8 cellular contexts compared by ENCODE assay signal in genomic region chr17:7989781-7990655, GRCh38. TPM values are rescaled to one million over a fixed set of nuclear protein-coding genes. Genes with fewer than 3 reads are reported as not detected.
A peak's percentile ranks its signal among the peaks of the same experiment; 100 is the strongest.
DNase-seq lines count a peak whose midpoint lies in the region; ATAC-seq, FAIRE-seq and TF ChIP-seq lines count a peak whose summit lies in the region.

No MANE protein-coding gene starts in this region.

- FAIRE-seq in RCC 7860 (lab: Jason Lieb, UNC), result no peak

- TF ChIP-seq CTCF in fibroblast of pulmonary artery (IDR thresholded peaks at IDR 0.05; ENCODE audit: low read length, missing control alignments) (peak; percentile 84), nephron (IDR thresholded peaks at IDR 0.05; ENCODE audit: unreplicated experiment in 3 of 3) (peak; percentile 94 to 96 (median 96))

- H3K4me3 Mint-ChIP-seq in IgD-negative memory B cell (peak overlapping the region; percentile 76 to 94 (median 85)), nephron (peak overlapping the region; percentile 74 to 83 (median 75))
- peak overlapping the region; percentile 94 for H3K4me3 Mint-ChIP-seq in activated T-helper 17 cell treated with anti-CD3 and anti-CD28 coated beads, Interleukin-2, amount 50 U/mL, for 72 hours

- ATAC-seq in GM19452 (IDR thresholded peaks at IDR 0.05; ENCODE audit: unreplicated experiment), result peak; percentile 80
- ATAC-seq in activated T-helper 17 cell treated with anti-CD3 and anti-CD28 coated beads, Interleukin-2, amount 50 U/mL, for 72 hours (replicated peaks), result peak; percentile 94
- peak; percentile 89 for ATAC-seq in stimulated activated naive CD8-positive, alpha-beta T cell treated with anti-CD3 and anti-CD28 coated beads, Interleukin-15, Interleukin-2, amounts not matched to agents 100 U/mL and 50 U/mL, for 24 hours

- no peaks in the 10 kb centered on the region for H3K36me3 Mint-ChIP-seq in IgD-negative memory B cell
- H3K36me3 Mint-ChIP-seq in activated T-helper 17 cell treated with anti-CD3 and anti-CD28 coated beads, Interleukin-2, amount 50 U/mL, for 72 hours (ENCODE audit: low read depth), result no peaks in the 10 kb centered on the region
- H3K36me3 Mint-ChIP-seq in nephron (ENCODE audit: low read depth), result no peaks in the 10 kb centered on the region

- H3K4me1 Mint-ChIP-seq in IgD-negative memory B cell, result peaks cover 9 to 12% (median 10%) of the 10 kb centered on the region in 3 donors
- peaks cover 12% of the 10 kb centered on the region for H3K4me1 Mint-ChIP-seq in activated T-helper 17 cell treated with anti-CD3 and anti-CD28 coated beads, Interleukin-2, amount 50 U/mL, for 72 hours
- H3K4me1 Mint-ChIP-seq in nephron, result peaks cover 15% of the 10 kb centered on the region

- peak; percentile 58 for DNase-seq in CMK (ENCODE audit: low read depth)
- peak; percentile 25 for DNase-seq in RCC 7860 (ENCODE audit: low spot score)
- peak; percentile 64 for DNase-seq in fibroblast of pulmonary artery (ENCODE audit: low read depth)
- DNase-seq in stimulated activated naive CD8-positive, alpha-beta T cell treated with anti-CD3 and anti-CD28 coated beads, Interleukin-15, Interleukin-2, amounts not matched to agents 100 U/mL and 50 U/mL, for 24 hours, result peak; percentile 97

- H3K9me3 Mint-ChIP-seq in IgD-negative memory B cell (no peaks in the 10 kb centered on the region), nephron (peaks cover 3% of the 10 kb centered on the region)
- H3K9me3 Mint-ChIP-seq in activated T-helper 17 cell treated with anti-CD3 and anti-CD28 coated beads, Interleukin-2, amount 50 U/mL, for 72 hours, result no peaks in the 10 kb centered on the region

- H3K27me3 Mint-ChIP-seq in IgD-negative memory B cell (no peaks in the 10 kb centered on the region), nephron (ENCODE audit: low read depth) (peaks cover 24% of the 10 kb centered on the region)
- H3K27me3 Mint-ChIP-seq in activated T-helper 17 cell treated with anti-CD3 and anti-CD28 coated beads, Interleukin-2, amount 50 U/mL, for 72 hours, result no peaks in the 10 kb centered on the region

- H3K27ac Mint-ChIP-seq in IgD-negative memory B cell (peak overlapping the region; percentile 75 to 93 (median 83)), nephron (no peak overlapping the region)
- H3K27ac Mint-ChIP-seq in activated T-helper 17 cell treated with anti-CD3 and anti-CD28 coated beads, Interleukin-2, amount 50 U/mL, for 72 hours, result peak overlapping the region; percentile 93

- H3K4me3 ChIP-seq in fibroblast of pulmonary artery (replicated peaks; ENCODE audit: low read depth, low read length), result peak overlapping the region; percentile 62

RNA-seq across cellular contexts. Expression of gene GUCY2D, which starts 12.4 kb away (rescaled TPM):
- polyA plus RNA-seq in IgD-negative memory B cell, result 0.18 TPM
- total RNA-seq in activated T-helper 17 cell treated with anti-CD3 and anti-CD28 coated beads, Interleukin-2, amount 50 U/mL, for 72 hours, result under 1 TPM; 0.15 to 0.77 TPM

RNA-seq across cellular contexts. Expression of gene ALOX15B, which starts 48.8 kb away (rescaled TPM):
- not detected for polyA plus RNA-seq in IgD-negative memory B cell
- under 1 TPM in 1 of 2 donors, not detected in 1; 0.61 TPM for total RNA-seq in activated T-helper 17 cell treated with anti-CD3 and anti-CD28 coated beads, Interleukin-2, amount 50 U/mL, for 72 hours

RNA-seq across cellular contexts. Expression of gene CNTROB, which starts 58.0 kb away (rescaled TPM):
- polyA plus RNA-seq in IgD-negative memory B cell, result 11.0 TPM
- 100 to 1,000 TPM in 1 of 2 donors, 10 to 100 TPM in 1; 74.0 to 152 TPM for total RNA-seq in activated T-helper 17 cell treated with anti-CD3 and anti-CD28 coated beads, Interleukin-2, amount 50 U/mL, for 72 hours

RNA-seq across cellular contexts. Expression of gene TRAPPC1, which starts 58.3 kb away (rescaled TPM):
- polyA plus RNA-seq in IgD-negative memory B cell, result 220 TPM
- 100 to 1,000 TPM; 179 to 180 TPM for total RNA-seq in activated T-helper 17 cell treated with anti-CD3 and anti-CD28 coated beads, Interleukin-2, amount 50 U/mL, for 72 hours

Comparison
In these comparisons a context has a peak if more than half of its experiments do, and no peak if none do; other contexts are left out.
1. Peak in every context shown above with its lines: DNase-seq, ATAC-seq and H3K4me3 ChIP-seq.
2. DNase-seq: peak in every context shown above with its lines; median percentile 97 in stimulated activated naive CD8-positive, alpha-beta T cell treated with anti-CD3 and anti-CD28 coated beads, Interleukin-15, Interleukin-2, amounts not matched to agents 100 U/mL and 50 U/mL, for 24 hours; 64 in fibroblast of pulmonary artery; 58 in CMK; 25 in RCC 7860.
3. H3K27ac Mint-ChIP-seq: peak in IgD-negative memory B cell (3 of 3) and activated T-helper 17 cell treated with anti-CD3 and anti-CD28 coated beads, Interleukin-2, amount 50 U/mL, for 72 hours (single experiment); none in nephron (0 of 3).